ENCODE assay signal across 11 cellular contexts in the genomic region with DNA sequence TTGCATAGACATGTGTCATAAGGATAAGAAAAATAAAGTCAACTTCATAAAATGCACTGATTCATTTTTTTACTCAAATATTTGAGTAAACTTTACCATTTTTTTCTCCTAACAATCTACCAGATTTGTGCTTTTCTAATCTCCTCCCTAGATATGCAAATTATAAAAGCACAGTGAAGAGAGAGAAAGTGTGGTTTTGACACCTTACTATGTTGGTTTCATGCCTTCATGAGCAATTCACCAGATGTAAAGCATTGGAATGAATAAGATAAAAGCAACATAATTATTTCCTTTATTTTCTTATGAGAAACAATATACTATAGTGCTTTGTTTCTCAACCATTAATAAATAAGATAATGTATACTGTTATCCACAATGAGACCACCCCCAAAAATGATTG.
DNase-seq lines count a peak whose midpoint lies in the region; ATAC-seq and TF ChIP-seq lines count a peak whose summit lies in the region.
"Had no signal": no experiment of that assay in that cellular context is flagged by ENCODE, and none has a peak within 500 bp of the region (broad histone marks: within the 10 kb centered on the region; RNA-seq: fewer than 3 reads in every experiment).

No MANE protein-coding gene starts in this region.

- no peak for TF ChIP-seq POLR2A in ovary (IDR thresholded peaks at IDR 0.05)

- TF ChIP-seq EP300 in ovary (IDR thresholded peaks at IDR 0.05), result no peak

- H3K4me3 ChIP-seq in duodenal mucosa (ENCODE audit: low read depth in 1 of 2, low read length in 2 of 2) (peak overlapping the region; percentile 42 to 57), ovary (no peak overlapping the region)

- H3K9ac ChIP-seq in duodenal mucosa (ENCODE audit: low read depth in 1 of 2, low read length in 2 of 2), result no peak overlapping the region

- H3K27ac ChIP-seq in duodenal mucosa (ENCODE audit: low read depth, low read length) (no peak overlapping the region), caudate nucleus (ENCODE audit: low read depth, low read length) (no peak overlapping the region), ovary (no peak overlapping the region)

- ATAC-seq in GM18867 (IDR thresholded peaks at IDR 0.05; ENCODE audit: unreplicated experiment) (peak; percentile 100), GM21576 (IDR thresholded peaks at IDR 0.05; ENCODE audit: unreplicated experiment) (peak; percentile 91), HG03135 (IDR thresholded peaks at IDR 0.05; ENCODE audit: unreplicated experiment) (peak; percentile 88)
- no peak for ATAC-seq in stimulated activated naive CD8-positive, alpha-beta T cell treated with anti-CD3 and anti-CD28 coated beads, Interleukin-15, Interleukin-2, amounts not matched to agents 100 U/mL and 50 U/mL, for 24 hours

- H3K27me3 ChIP-seq in duodenal mucosa (ENCODE audit: control insufficient read depth in 1 of 2, insufficient read depth in 2 of 2, low read length in 2 of 2) (no peaks in the 10 kb centered on the region), ovary (no peaks in the 10 kb centered on the region)

- H3K4me1 ChIP-seq in duodenal mucosa (ENCODE audit: control insufficient read depth in 1 of 2, insufficient read depth in 2 of 2, low read length in 2 of 2), result peaks cover 0 to 3% of the 10 kb centered on the region in 2 donors
- no peaks in the 10 kb centered on the region for H3K4me1 ChIP-seq in ovary (ENCODE audit: insufficient read depth)

- no peaks in the 10 kb centered on the region for H3K9me3 ChIP-seq in duodenal mucosa (ENCODE audit: control insufficient read depth in 1 of 2, low read length in 2 of 2)
- no peaks in the 10 kb centered on the region for H3K9me3 ChIP-seq in ovary

- DNase-seq in caudate nucleus (lab: John Stamatoyannopoulos, UW), result no peak
- no peak for DNase-seq in stimulated activated naive CD8-positive, alpha-beta T cell treated with anti-CD3 and anti-CD28 coated beads, Interleukin-15, Interleukin-2, amounts not matched to agents 100 U/mL and 50 U/mL, for 24 hours
- no peak for DNase-seq in ovary
- DNase-seq in anterior cingulate cortex (lab: John Stamatoyannopoulos, UW), result no peak
- DNase-seq: activated naive CD4-positive, alpha-beta T cell treated with anti-CD3 and anti-CD28 coated beads for 36 hours; NCI-H446 treated with DMSO at 0.1 percent for 48 hours; SHP77 treated with DMSO at 0.1 percent for 48 hours had no signal

- no peak for TF ChIP-seq CTCF in ovary (IDR thresholded peaks at IDR 0.05)

- intact Hi-C loops in ovary (cut with DNase I), result no loop called here

- H3K36me3 ChIP-seq in duodenal mucosa (ENCODE audit: control insufficient read depth in 1 of 2, insufficient read depth in 2 of 2, low read length in 2 of 2) (no peaks in the 10 kb centered on the region), ovary (no peaks in the 10 kb centered on the region)
